Comparison of ENCODE assay signal across 8 cellular contexts in the genomic region with DNA sequence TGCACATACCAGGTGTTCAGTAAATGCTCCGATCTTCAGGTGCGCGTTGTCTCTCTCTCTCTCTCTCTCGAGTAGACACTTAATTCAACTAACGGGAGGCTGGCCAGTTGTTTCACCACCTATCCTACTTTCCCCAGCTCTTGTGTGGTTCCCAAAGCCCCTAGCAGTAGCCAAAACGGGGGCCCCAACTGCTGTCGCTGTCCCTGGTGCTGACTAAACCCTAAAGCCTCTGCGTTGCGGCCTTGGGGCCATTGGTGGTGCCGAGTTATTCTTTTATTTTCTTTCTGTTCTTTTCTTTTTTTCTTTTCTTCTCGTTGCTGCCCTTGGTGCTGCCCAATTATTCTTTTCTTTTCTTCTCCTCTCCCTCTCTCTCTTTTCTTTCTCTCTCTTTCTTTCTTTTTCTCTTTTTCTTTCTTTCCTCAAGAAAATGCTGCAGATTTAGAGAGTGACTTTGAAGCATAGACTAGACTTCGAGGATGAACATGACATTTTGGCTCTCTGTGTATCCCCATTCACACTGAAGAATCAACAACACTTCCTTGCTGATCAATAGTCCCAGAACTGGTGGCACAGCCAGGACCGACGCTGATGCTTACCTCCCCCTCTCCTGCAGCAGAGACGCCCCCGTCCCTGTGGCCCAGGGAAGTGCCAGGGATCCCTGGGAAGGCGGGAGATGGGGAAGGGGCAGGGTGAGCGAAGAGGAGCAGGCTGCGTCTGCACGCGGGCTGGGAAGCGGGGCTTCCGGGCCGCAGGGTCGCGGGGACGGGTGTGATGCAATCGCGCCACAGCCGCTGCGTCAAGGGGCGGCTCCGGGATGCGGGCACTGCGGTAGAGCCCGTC. TPM values are rescaled to one million over a fixed set of nuclear protein-coding genes. Genes with fewer than 3 reads are reported as not detected.
A peak's percentile ranks its signal among the peaks of the same experiment; 100 is the strongest.
DNase-seq lines count a peak whose midpoint lies in the region; ATAC-seq, FAIRE-seq and TF ChIP-seq lines count a peak whose summit lies in the region.

TSS of gene FBLL1 (plus strand) at position 785 of the 840 bp plus-strand sequence. CDS start 200 bp downstream, outside the sequence.

- peaks cover 31% of the 10 kb centered on the region for H3K27me3 Mint-ChIP-seq in activated B cell treated with CpG ODN at 0.5 μM for 24 hours
- peaks cover 43% of the 10 kb centered on the region for H3K27me3 Mint-ChIP-seq in nephron (ENCODE audit: low read depth)

- H3K36me3 Mint-ChIP-seq in activated B cell treated with CpG ODN at 0.5 μM for 24 hours (ENCODE audit: low read depth) (no peaks in the 10 kb centered on the region), nephron (ENCODE audit: low read depth) (peaks cover 7% of the 10 kb centered on the region)

- peak within 1 kb of the TSS; percentile 56 for H3K4me3 Mint-ChIP-seq in activated B cell treated with CpG ODN at 0.5 μM for 24 hours
- peak within 1 kb of the TSS; percentile 82 for H3K4me3 Mint-ChIP-seq in nephron

- no peaks in the 10 kb centered on the region for H3K9me3 Mint-ChIP-seq in activated B cell treated with CpG ODN at 0.5 μM for 24 hours
- H3K9me3 Mint-ChIP-seq in nephron = no peaks in the 10 kb centered on the region

- DNase-seq in H7 = peak; percentile 88
- DNase-seq in activated B cell treated with CpG ODN at 0.5 μM for 24 hours = no peak
- peak; percentile 32 for DNase-seq in endothelial cell of umbilical vein (ENCODE audit: low read depth, low spot score)
- no peak for DNase-seq in activated gamma-delta T cell (lab: John Stamatoyannopoulos, UW)
- DNase-seq in NCI-H187 treated with DMSO at 0.1 percent for 48 hours (lab: John Stamatoyannopoulos, UW) = no peak
- DNase-seq in activated gamma-delta T cell treated with Interleukin-2 at 50 U/mL for 16 hours = no peak

- H3K9ac ChIP-seq in endothelial cell of umbilical vein (replicated peaks; ENCODE audit: extremely low read depth, insufficient read depth, low read length) = no peak within 1 kb of the TSS

- CTCF ChIA-PET in activated B cell treated with CpG ODN at 0.5 μM for 24 hours (lab: Charles Lee) (no interaction called here), endothelial cell of umbilical vein (lab: Charles Lee) (no interaction called here)

- TF ChIP-seq CTCF in 22Rv1 (IDR thresholded peaks at IDR 0.05) (no peak), activated B cell treated with CpG ODN at 0.5 μM for 24 hours (IDR thresholded peaks at IDR 0.05) (no peak), endothelial cell of umbilical vein (IDR thresholded peaks at IDR 0.05; ENCODE audit: extremely low read depth in 1 of 2, insufficient read depth in 1 of 2, low read depth in 1 of 2, low read length in 2 of 2) (no peak), nephron (IDR thresholded peaks at IDR 0.05; ENCODE audit: unreplicated experiment in 3 of 3) (no peak)

- peak within 1 kb of the TSS; percentile 23 for H2AFZ ChIP-seq in endothelial cell of umbilical vein (ENCODE audit: low read depth, low read length)

- POLR2A ChIA-PET in activated B cell treated with CpG ODN at 0.5 μM for 24 hours (lab: Charles Lee) (no interaction called here), endothelial cell of umbilical vein (lab: Charles Lee) (no interaction called here)

- intact Hi-C loops in activated B cell treated with CpG ODN at 0.5 μM for 24 hours (cut with micrococcal nuclease) = no loop called here
- intact Hi-C loops in endothelial cell of umbilical vein (cut with micrococcal nuclease) = no loop called here

- no TSS peak for BruUV-seq in endothelial cell of umbilical vein (replicated peaks; lab: Mats Ljungman, UMichigan)

- H3K4me1 Mint-ChIP-seq in activated B cell treated with CpG ODN at 0.5 μM for 24 hours = peaks cover 9% of the 10 kb centered on the region
- H3K4me1 Mint-ChIP-seq in nephron = no peaks in the 10 kb centered on the region

- H3K9me3 ChIP-seq in endothelial cell of umbilical vein (replicated peaks; ENCODE audit: control insufficient read depth, insufficient read depth, low read length) = no peaks in the 10 kb centered on the region

- dilution Hi-C loops in endothelial cell of umbilical vein (cut with MboI; ENCODE audit: extremely low pct_ligation_motif_present, low sequenced_read_pairs) = no loop called here

- no peak for FAIRE-seq in endothelial cell of umbilical vein (lab: Jason Lieb, UNC)

- H3K79me2 ChIP-seq in endothelial cell of umbilical vein (ENCODE audit: control insufficient read depth, insufficient read depth, low read length) = no peaks in the 10 kb centered on the region

- H3K27me3 ChIP-seq in H7 (ENCODE audit: control insufficient read depth, insufficient read depth, low read length) = peaks cover 23% of the 10 kb centered on the region
- peaks cover 15 to 33% of the 10 kb centered on the region in 2 experiments for H3K27me3 ChIP-seq in endothelial cell of umbilical vein (ENCODE audit: control insufficient read depth in 2 of 2, insufficient read depth in 2 of 2, low read length in 2 of 2)

- H3K27ac Mint-ChIP-seq in activated B cell treated with CpG ODN at 0.5 μM for 24 hours (no peak within 1 kb of the TSS), nephron (no peak within 1 kb of the TSS)

- H3K27ac ChIP-seq in 22Rv1 (peak within 1 kb of the TSS; percentile 47), endothelial cell of umbilical vein (ENCODE audit: insufficient read depth, low read depth, low read length) (no peak within 1 kb of the TSS)

- no peaks in the 10 kb centered on the region for H3K9me1 ChIP-seq in endothelial cell of umbilical vein (replicated peaks; ENCODE audit: control insufficient read depth, extremely low read depth, insufficient read depth, low read length)

- no peaks in the 10 kb centered on the region for H3K4me1 ChIP-seq in endothelial cell of umbilical vein (ENCODE audit: control insufficient read depth, extremely low read depth, insufficient read depth, low read length)

- H3K4me2 ChIP-seq in endothelial cell of umbilical vein (ENCODE audit: insufficient read depth, low read length) = no peak within 1 kb of the TSS

- H3K4me3 ChIP-seq in H7 (ENCODE audit: insufficient read depth, low read depth, low read length) (peak within 1 kb of the TSS; percentile 47), endothelial cell of umbilical vein (replicated peaks in 1 of 3; ENCODE audit: insufficient read depth in 1 of 3, low read depth in 1 of 3, low read length in 3 of 3) (peak within 1 kb of the TSS in 1 of 3 experiments; percentile 37)

- H4K20me1 ChIP-seq in endothelial cell of umbilical vein (replicated peaks; ENCODE audit: control insufficient read depth, extremely low read depth, insufficient read depth, low read length) = no peaks in the 10 kb centered on the region

- no peaks in the 10 kb centered on the region for H3K36me3 ChIP-seq in H7 (replicated peaks; ENCODE audit: control insufficient read depth, insufficient read depth, low read length)
- no peaks in the 10 kb centered on the region for H3K36me3 ChIP-seq in endothelial cell of umbilical vein (ENCODE audit: control insufficient read depth in 2 of 2, extremely low read depth in 1 of 2, insufficient read depth in 2 of 2, low read length in 2 of 2)

- TF ChIP-seq POLR2A in endothelial cell of umbilical vein (IDR thresholded peaks at IDR 0.05; ENCODE audit: low read depth, low read length) = no peak

- ATAC-seq in activated B cell treated with CpG ODN at 0.5 μM for 24 hours (ENCODE audit: low read depth) = no peak

TF ChIP-seq in endothelial cell of umbilical vein, 7 proteins besides CTCF, POLR2A, EP300 and RAD21:
- TF ChIP-seq POLR2AphosphoS5 (IDR thresholded peaks at IDR 0.05; ENCODE audit: insufficient read depth, low read depth, low read length) (no peak), GATA2 (IDR thresholded peaks at IDR 0.05; ENCODE audit: insufficient read depth, insufficient read length, low read depth, low read length) (no peak), MAX (IDR thresholded peaks at IDR 0.05; ENCODE audit: insufficient read depth, insufficient read length) (no peak), MYC (IDR thresholded peaks at IDR 0.05; ENCODE audit: low read depth, low read length) (no peak), JUN (IDR thresholded peaks at IDR 0.05; ENCODE audit: borderline replicate concordance, insufficient read depth, insufficient read length, low read depth) (no peak), FOS (IDR thresholded peaks at IDR 0.05; ENCODE audit: borderline replicate concordance, insufficient read depth, low read length) (no peak), EZH2 (IDR thresholded peaks at IDR 0.05; ENCODE audit: borderline replicate concordance, low read depth, low read length, severe bottlenecking) (no peak)

RNA-seq across cellular contexts. Expression of gene FBLL1, which starts in this region (rescaled TPM):
- 3.3 and 4.0 TPM in 2 replicates for total RNA-seq in H7 (2014; rRNA removed; shearing (Covaris generic))
- 0.20 TPM in 1 of 2 replicates, not detected in the other for total RNA-seq in activated B cell treated with CpG ODN at 0.5 μM for 24 hours
- total RNA-seq in endothelial cell of umbilical vein = 0.44 and 0.48 TPM in 2 replicates
- polyA plus RNA-seq in endothelial cell of umbilical vein = 2.5 and 4.2 TPM in 2 replicates
- 0.94 and 1.2 TPM in 2 replicates for polyA plus RNA-seq in endothelial cell of umbilical vein (2011; cell fraction: cytosol; rRNA removed)
- polyA plus RNA-seq in endothelial cell of umbilical vein (2011; cell fraction: nucleus; rRNA removed) = 0.88 and 0.91 TPM in 2 replicates
- polyA plus RNA-seq in endothelial cell of umbilical vein (2012) = 0.43 and 0.75 TPM in 2 replicates
- 1.3 and 1.6 TPM in 2 replicates for polyA minus RNA-seq in endothelial cell of umbilical vein
- not detected for polyA minus RNA-seq in endothelial cell of umbilical vein (2011; cell fraction: cytosol; rRNA and poly(A)+ RNA removed)
- 0.67 TPM in 1 of 2 replicates, not detected in the other for polyA minus RNA-seq in endothelial cell of umbilical vein (2011; cell fraction: nucleus; rRNA and poly(A)+ RNA removed)

Comparison
In these comparisons a context has a peak if more than half of its experiments do, and no peak if none do; other contexts are left out.
1. DNase-seq: peak in H7 (single experiment) and endothelial cell of umbilical vein (single experiment); none in activated B cell treated with CpG ODN at 0.5 μM for 24 hours (single experiment), activated gamma-delta T cell (single experiment), NCI-H187 treated with DMSO at 0.1 percent for 48 hours (single experiment) and activated gamma-delta T cell treated with Interleukin-2 at 50 U/mL for 16 hours (single experiment).